ENCODE assay signal across 1 cellular context in the genomic region with DNA sequence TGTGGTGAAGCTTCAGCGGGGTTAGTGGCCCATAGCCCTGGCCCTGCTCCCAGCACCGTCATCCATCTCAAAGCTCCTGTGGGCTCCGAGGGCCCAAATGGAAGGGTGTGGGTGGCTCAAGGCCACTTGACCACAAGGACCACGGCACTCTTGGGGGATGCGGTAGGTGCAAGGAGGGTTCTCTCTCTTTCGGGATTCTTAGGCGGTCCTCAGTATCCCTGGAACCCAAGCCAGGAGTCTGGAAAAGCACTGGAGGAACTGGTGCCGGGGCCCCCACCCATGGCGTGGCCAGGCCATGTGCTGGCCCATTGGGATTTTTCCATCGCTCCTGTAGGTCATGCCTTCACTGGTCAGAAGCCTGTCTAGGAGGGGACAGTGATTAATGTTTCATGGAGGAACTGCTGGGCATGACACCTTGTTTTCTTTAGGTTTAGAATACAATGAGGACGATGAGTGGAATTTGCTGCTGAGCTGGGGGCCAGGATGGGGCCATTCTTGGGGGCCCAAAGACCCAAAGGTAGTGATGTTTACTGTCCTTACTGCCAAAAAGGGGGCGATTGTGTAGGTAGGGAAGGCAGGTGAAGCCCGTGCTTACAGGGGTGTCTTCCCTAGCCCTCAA.
TF ChIP-seq lines count a peak whose summit lies in the region.

No MANE protein-coding gene starts in this region.

TF ChIP-seq in WTC11, 78 proteins besides CTCF, POLR2A, EP300 and RAD21:
- TF ChIP-seq, protein P1, sequence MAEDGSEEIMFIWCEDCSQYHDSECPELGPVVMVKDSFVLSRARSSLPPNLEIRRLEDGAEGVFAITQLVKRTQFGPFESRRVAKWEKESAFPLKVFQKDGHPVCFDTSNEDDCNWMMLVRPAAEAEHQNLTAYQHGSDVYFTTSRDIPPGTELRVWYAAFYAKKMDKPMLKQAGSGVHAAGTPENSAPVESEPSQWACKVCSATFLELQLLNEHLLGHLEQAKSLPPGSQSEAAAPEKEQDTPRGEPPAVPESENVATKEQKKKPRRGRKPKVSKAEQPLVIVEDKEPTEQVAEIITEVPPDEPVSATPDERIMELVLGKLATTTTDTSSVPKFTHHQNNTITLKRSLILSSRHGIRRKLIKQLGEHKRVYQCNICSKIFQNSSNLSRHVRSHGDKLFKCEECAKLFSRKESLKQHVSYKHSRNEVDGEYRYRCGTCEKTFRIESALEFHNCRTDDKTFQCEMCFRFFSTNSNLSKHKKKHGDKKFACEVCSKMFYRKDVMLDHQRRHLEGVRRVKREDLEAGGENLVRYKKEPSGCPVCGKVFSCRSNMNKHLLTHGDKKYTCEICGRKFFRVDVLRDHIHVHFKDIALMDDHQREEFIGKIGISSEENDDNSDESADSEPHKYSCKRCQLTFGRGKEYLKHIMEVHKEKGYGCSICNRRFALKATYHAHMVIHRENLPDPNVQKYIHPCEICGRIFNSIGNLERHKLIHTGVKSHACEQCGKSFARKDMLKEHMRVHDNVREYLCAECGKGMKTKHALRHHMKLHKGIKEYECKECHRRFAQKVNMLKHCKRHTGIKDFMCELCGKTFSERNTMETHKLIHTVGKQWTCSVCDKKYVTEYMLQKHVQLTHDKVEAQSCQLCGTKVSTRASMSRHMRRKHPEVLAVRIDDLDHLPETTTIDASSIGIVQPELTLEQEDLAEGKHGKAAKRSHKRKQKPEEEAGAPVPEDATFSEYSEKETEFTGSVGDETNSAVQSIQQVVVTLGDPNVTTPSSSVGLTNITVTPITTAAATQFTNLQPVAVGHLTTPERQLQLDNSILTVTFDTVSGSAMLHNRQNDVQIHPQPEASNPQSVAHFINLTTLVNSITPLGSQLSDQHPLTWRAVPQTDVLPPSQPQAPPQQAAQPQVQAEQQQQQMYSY (CRISPR knock-in tag; IDR thresholded peaks at IDR 0.05), result no peak
- TF ChIP-seq ZNF121 (CRISPR knock-in tag; IDR thresholded peaks at IDR 0.05) (no peak), HMGA2 (CRISPR knock-in tag; IDR thresholded peaks at IDR 0.05) (no peak)
- TF ChIP-seq, protein P2, sequence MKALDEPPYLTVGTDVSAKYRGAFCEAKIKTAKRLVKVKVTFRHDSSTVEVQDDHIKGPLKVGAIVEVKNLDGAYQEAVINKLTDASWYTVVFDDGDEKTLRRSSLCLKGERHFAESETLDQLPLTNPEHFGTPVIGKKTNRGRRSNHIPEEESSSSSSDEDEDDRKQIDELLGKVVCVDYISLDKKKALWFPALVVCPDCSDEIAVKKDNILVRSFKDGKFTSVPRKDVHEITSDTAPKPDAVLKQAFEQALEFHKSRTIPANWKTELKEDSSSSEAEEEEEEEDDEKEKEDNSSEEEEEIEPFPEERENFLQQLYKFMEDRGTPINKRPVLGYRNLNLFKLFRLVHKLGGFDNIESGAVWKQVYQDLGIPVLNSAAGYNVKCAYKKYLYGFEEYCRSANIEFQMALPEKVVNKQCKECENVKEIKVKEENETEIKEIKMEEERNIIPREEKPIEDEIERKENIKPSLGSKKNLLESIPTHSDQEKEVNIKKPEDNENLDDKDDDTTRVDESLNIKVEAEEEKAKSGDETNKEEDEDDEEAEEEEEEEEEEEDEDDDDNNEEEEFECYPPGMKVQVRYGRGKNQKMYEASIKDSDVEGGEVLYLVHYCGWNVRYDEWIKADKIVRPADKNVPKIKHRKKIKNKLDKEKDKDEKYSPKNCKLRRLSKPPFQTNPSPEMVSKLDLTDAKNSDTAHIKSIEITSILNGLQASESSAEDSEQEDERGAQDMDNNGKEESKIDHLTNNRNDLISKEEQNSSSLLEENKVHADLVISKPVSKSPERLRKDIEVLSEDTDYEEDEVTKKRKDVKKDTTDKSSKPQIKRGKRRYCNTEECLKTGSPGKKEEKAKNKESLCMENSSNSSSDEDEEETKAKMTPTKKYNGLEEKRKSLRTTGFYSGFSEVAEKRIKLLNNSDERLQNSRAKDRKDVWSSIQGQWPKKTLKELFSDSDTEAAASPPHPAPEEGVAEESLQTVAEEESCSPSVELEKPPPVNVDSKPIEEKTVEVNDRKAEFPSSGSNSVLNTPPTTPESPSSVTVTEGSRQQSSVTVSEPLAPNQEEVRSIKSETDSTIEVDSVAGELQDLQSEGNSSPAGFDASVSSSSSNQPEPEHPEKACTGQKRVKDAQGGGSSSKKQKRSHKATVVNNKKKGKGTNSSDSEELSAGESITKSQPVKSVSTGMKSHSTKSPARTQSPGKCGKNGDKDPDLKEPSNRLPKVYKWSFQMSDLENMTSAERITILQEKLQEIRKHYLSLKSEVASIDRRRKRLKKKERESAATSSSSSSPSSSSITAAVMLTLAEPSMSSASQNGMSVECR (CRISPR knock-in tag; IDR thresholded peaks at IDR 0.05; ENCODE audit: borderline replicate concordance), result no peak
TF ChIP-seq in WTC11: peak in this region for 0.
